ENCODE assay signal across 1 cellular context in the genomic region with DNA sequence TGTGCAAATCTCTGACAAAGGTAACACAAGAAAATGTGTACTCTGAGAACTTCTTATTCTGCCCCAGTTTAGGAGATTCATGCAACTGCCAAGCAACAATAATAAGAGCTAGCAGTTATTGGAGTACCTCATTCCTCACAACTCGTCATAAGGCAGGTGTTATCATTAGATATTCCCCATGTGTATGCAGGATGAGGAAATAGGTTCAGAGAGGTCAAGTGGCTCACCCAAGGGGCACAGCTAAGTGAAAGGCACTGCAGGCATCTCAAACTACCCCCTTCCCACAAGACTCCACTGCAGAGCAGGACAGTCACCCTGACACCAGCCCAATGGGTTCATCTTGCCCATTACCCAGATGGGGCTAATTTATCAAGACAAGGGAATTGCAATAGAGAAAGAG.
A peak's percentile ranks its signal among the peaks of the same experiment; 100 is the strongest.
TF ChIP-seq lines count a peak whose summit lies in the region.

No MANE protein-coding gene starts in this region.

TF ChIP-seq in K562, 482 proteins besides CTCF, POLR2A, EP300 and RAD21 (continued from another document):
- TF ChIP-seq GTF3C2 (IDR thresholded peaks at IDR 0.05; ENCODE audit: borderline replicate concordance, extremely low read depth, insufficient read length) (no peak), CREM (IDR thresholded peaks at IDR 0.05; ENCODE audit: low read depth) (no peak), ZNF316 (IDR thresholded peaks at IDR 0.05) (no peak), ZNF253 (CRISPR knock-in tag; conservative IDR thresholded peaks at IDR 0.05) (no peak), GTF2E2 (tag; IDR thresholded peaks at IDR 0.05) (no peak), U2AF1 (optimal IDR thresholded peaks at IDR 0.05; ENCODE audit: low read depth, low read length) (no peak), ZNF354B (CRISPR knock-in tag; IDR thresholded peaks at IDR 0.05) (no peak), CBFA2T3 (IDR thresholded peaks at IDR 0.05) (peak; percentile 51), TRIM24 (IDR thresholded peaks at IDR 0.05) (peak in 1 of 2 experiments; percentile 32; a peak in 1 of 4 replicates), KLF13 (tag; IDR thresholded peaks at IDR 0.05; ENCODE audit: borderline replicate concordance, low read depth) (no peak), NR4A1 (CRISPR knock-in tag; IDR thresholded peaks at IDR 0.05) (no peak), NR4A1 (tag; IDR thresholded peaks at IDR 0.05) (no peak), KDM5B (IDR thresholded peaks at IDR 0.05; ENCODE audit: insufficient replicate concordance, low read depth, low read length) (no peak), CEBPG (CRISPR knock-in tag; IDR thresholded peaks at IDR 0.05) (0 out of 2 replicates have a peak, but pooled peaks have one; percentile 24), CEBPG (tag; conservative IDR thresholded peaks at IDR 0.05 in 1 of 2, IDR thresholded peaks at IDR 0.05 in 1 of 2) (no peak), CTBP1 (IDR thresholded peaks at IDR 0.05; ENCODE audit: borderline replicate concordance) (no peak), ATF7 (IDR thresholded peaks at IDR 0.05) (no peak), XRCC3 (IDR thresholded peaks at IDR 0.05) (no peak), MBD2 (IDR thresholded peaks at IDR 0.05; ENCODE audit: borderline replicate concordance, low read depth) (no peak), NCOA1 (IDR thresholded peaks at IDR 0.05; ENCODE audit: low read depth) (no peak), TEAD2 (tag; IDR thresholded peaks at IDR 0.05) (no peak), CEBPB (tag; IDR thresholded peaks at IDR 0.05) (peak; percentile 23; the same call in 1 of the 2 replicates), HINFP (tag; conservative IDR thresholded peaks at IDR 0.05; ENCODE audit: low read depth) (no peak), BRCA1 (IDR thresholded peaks at IDR 0.05) (no peak), BRCA1 (CRISPR knock-in tag; IDR thresholded peaks at IDR 0.05) (no peak), GABPA (tag; conservative IDR thresholded peaks at IDR 0.05; ENCODE audit: low read depth) (no peak), NELFE (IDR thresholded peaks at IDR 0.05; ENCODE audit: insufficient read depth, insufficient read length) (no peak), NR2C1 (IDR thresholded peaks at IDR 0.05) (no peak), NR2C1 (tag; IDR thresholded peaks at IDR 0.05) (no peak), ZNF217 (CRISPR knock-in tag; IDR thresholded peaks at IDR 0.05) (no peak), RBM25 (IDR thresholded peaks at IDR 0.05; ENCODE audit: low read depth, low read length, severe bottlenecking) (peak; percentile 83), ZEB2 (IDR thresholded peaks at IDR 0.05) (no peak), ZFP36 (IDR thresholded peaks at IDR 0.05; ENCODE audit: low read depth, low read length, partially characterized antibody) (peak; percentile 71), SIN3A (IDR thresholded peaks at IDR 0.05; ENCODE audit: borderline replicate concordance in 2 of 2, control insufficient read depth in 1 of 2, low read depth in 2 of 2, low read length in 2 of 2) (no peak)
- TF ChIP-seq, protein P1, sequence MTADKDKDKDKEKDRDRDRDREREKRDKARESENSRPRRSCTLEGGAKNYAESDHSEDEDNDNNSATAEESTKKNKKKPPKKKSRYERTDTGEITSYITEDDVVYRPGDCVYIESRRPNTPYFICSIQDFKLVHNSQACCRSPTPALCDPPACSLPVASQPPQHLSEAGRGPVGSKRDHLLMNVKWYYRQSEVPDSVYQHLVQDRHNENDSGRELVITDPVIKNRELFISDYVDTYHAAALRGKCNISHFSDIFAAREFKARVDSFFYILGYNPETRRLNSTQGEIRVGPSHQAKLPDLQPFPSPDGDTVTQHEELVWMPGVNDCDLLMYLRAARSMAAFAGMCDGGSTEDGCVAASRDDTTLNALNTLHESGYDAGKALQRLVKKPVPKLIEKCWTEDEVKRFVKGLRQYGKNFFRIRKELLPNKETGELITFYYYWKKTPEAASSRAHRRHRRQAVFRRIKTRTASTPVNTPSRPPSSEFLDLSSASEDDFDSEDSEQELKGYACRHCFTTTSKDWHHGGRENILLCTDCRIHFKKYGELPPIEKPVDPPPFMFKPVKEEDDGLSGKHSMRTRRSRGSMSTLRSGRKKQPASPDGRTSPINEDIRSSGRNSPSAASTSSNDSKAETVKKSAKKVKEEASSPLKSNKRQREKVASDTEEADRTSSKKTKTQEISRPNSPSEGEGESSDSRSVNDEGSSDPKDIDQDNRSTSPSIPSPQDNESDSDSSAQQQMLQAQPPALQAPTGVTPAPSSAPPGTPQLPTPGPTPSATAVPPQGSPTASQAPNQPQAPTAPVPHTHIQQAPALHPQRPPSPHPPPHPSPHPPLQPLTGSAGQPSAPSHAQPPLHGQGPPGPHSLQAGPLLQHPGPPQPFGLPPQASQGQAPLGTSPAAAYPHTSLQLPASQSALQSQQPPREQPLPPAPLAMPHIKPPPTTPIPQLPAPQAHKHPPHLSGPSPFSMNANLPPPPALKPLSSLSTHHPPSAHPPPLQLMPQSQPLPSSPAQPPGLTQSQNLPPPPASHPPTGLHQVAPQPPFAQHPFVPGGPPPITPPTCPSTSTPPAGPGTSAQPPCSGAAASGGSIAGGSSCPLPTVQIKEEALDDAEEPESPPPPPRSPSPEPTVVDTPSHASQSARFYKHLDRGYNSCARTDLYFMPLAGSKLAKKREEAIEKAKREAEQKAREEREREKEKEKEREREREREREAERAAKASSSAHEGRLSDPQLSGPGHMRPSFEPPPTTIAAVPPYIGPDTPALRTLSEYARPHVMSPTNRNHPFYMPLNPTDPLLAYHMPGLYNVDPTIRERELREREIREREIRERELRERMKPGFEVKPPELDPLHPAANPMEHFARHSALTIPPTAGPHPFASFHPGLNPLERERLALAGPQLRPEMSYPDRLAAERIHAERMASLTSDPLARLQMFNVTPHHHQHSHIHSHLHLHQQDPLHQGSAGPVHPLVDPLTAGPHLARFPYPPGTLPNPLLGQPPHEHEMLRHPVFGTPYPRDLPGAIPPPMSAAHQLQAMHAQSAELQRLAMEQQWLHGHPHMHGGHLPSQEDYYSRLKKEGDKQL (CRISPR knock-in tag; IDR thresholded peaks at IDR 0.05; ENCODE audit: borderline replicate concordance), result no peak
- TF ChIP-seq, protein P2, sequence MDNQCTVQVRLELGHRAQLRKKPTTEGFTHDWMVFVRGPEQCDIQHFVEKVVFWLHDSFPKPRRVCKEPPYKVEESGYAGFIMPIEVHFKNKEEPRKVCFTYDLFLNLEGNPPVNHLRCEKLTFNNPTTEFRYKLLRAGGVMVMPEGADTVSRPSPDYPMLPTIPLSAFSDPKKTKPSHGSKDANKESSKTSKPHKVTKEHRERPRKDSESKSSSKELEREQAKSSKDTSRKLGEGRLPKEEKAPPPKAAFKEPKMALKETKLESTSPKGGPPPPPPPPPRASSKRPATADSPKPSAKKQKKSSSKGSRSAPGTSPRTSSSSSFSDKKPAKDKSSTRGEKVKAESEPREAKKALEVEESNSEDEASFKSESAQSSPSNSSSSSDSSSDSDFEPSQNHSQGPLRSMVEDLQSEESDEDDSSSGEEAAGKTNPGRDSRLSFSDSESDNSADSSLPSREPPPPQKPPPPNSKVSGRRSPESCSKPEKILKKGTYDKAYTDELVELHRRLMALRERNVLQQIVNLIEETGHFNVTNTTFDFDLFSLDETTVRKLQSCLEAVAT (IDR thresholded peaks at IDR 0.05), result no peak
- TF ChIP-seq, protein P3, sequence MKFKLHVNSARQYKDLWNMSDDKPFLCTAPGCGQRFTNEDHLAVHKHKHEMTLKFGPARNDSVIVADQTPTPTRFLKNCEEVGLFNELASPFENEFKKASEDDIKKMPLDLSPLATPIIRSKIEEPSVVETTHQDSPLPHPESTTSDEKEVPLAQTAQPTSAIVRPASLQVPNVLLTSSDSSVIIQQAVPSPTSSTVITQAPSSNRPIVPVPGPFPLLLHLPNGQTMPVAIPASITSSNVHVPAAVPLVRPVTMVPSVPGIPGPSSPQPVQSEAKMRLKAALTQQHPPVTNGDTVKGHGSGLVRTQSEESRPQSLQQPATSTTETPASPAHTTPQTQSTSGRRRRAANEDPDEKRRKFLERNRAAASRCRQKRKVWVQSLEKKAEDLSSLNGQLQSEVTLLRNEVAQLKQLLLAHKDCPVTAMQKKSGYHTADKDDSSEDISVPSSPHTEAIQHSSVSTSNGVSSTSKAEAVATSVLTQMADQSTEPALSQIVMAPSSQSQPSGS (CRISPR knock-in tag; IDR thresholded peaks at IDR 0.05), result no peak
- TF ChIP-seq, protein P4, sequence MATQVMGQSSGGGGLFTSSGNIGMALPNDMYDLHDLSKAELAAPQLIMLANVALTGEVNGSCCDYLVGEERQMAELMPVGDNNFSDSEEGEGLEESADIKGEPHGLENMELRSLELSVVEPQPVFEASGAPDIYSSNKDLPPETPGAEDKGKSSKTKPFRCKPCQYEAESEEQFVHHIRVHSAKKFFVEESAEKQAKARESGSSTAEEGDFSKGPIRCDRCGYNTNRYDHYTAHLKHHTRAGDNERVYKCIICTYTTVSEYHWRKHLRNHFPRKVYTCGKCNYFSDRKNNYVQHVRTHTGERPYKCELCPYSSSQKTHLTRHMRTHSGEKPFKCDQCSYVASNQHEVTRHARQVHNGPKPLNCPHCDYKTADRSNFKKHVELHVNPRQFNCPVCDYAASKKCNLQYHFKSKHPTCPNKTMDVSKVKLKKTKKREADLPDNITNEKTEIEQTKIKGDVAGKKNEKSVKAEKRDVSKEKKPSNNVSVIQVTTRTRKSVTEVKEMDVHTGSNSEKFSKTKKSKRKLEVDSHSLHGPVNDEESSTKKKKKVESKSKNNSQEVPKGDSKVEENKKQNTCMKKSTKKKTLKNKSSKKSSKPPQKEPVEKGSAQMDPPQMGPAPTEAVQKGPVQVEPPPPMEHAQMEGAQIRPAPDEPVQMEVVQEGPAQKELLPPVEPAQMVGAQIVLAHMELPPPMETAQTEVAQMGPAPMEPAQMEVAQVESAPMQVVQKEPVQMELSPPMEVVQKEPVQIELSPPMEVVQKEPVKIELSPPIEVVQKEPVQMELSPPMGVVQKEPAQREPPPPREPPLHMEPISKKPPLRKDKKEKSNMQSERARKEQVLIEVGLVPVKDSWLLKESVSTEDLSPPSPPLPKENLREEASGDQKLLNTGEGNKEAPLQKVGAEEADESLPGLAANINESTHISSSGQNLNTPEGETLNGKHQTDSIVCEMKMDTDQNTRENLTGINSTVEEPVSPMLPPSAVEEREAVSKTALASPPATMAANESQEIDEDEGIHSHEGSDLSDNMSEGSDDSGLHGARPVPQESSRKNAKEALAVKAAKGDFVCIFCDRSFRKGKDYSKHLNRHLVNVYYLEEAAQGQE (CRISPR knock-in tag; IDR thresholded peaks at IDR 0.05; ENCODE audit: low read depth), result no peak
